ENCODE assay signal across 9 cellular contexts in the genomic region with DNA sequence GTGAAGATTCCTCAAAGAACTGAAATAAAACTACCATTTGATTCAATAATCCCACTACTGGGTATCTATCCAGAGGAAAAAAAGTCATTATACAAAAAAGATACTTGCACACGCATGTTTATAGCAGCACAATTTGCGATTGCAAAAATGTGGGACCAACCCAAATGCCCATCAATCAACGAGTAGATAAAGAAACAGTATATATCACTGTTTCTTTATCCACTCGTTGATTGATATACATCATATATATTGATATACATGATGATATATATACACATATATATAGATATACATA. TPM values are rescaled to one million over a fixed set of nuclear protein-coding genes. Genes with fewer than 3 reads are reported as not detected.
"Had no signal": no experiment of that assay in that cellular context is flagged by ENCODE, and none has a peak within 500 bp of the region (broad histone marks: within the 10 kb centered on the region; RNA-seq: fewer than 3 reads in every experiment).

No MANE protein-coding gene starts in this region.

- FAIRE-seq: G401.6, GM12878, GM12891, GM12892, GM18507, GM19239 had no signal

- ATAC-seq: GM12878 had no signal

- H3K4me3 ChIP-seq: GM12878 had no signal

- DNase-seq: GDM1, GF-D8 had no signal

RNA-seq across cellular contexts. Expression of gene AFP, which starts 13.6 kb away (rescaled TPM):
- total RNA-seq: G401 had no signal
- polyA plus RNA-seq: GM12878 had no signal

RNA-seq across cellular contexts. Expression of gene ALB, which starts 18.3 kb away (rescaled TPM):
- total RNA-seq: G401 had no signal

RNA-seq across cellular contexts. Expression of gene AFM, which starts 59.1 kb away (rescaled TPM):
- total RNA-seq: G401, GM12878 had no signal
- polyA plus RNA-seq: GM12878 had no signal
